Comparison of ENCODE assay signal across 1 cellular context in the genomic region with DNA sequence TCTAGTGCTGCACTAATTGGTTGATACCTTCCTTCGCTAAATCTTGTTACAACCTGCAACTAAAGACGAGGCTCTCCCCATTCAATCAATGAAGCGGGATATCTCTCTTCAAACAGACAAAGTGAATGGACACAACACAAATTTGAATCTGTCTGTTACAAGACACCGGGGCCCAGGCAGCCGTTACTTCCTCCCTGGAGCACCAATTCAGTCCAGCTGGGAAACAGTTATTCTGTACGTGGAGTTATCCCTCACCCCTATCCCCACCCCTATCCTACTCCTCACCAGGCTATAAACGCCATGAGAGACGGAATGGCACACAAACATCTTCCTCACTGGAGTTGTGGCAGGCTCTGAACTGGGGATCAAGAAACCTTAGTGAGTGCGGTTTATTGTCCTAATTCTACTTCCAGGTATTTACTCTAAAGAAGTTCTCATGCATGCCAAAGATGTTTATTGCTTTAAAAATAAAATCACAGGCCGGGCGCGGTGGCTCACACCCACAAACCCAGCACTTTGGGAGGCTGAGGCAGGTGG.
TF ChIP-seq lines count a peak whose summit lies in the region.

No MANE protein-coding gene starts in this region.

TF ChIP-seq in HepG2, 621 proteins besides CTCF, POLR2A, EP300 and RAD21 (continued from another document):
- TF ChIP-seq ZNF251 (CRISPR knock-in tag; IDR thresholded peaks at IDR 0.05) = no peak
- TF ChIP-seq, protein P1, sequence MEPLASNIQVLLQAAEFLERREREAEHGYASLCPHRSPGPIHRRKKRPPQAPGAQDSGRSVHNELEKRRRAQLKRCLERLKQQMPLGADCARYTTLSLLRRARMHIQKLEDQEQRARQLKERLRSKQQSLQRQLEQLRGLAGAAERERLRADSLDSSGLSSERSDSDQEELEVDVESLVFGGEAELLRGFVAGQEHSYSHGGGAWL (CRISPR knock-in tag; IDR thresholded peaks at IDR 0.05) = no peak
- TF ChIP-seq RBM22 (optimal IDR thresholded peaks at IDR 0.05; ENCODE audit: low read length) = no peak
- no peak for TF ChIP-seq PHB2 (IDR thresholded peaks at IDR 0.05; ENCODE audit: partially characterized antibody)
- TF ChIP-seq CEBPG (CRISPR knock-in tag; IDR thresholded peaks at IDR 0.05) = no peak
- TF ChIP-seq, protein P2, sequence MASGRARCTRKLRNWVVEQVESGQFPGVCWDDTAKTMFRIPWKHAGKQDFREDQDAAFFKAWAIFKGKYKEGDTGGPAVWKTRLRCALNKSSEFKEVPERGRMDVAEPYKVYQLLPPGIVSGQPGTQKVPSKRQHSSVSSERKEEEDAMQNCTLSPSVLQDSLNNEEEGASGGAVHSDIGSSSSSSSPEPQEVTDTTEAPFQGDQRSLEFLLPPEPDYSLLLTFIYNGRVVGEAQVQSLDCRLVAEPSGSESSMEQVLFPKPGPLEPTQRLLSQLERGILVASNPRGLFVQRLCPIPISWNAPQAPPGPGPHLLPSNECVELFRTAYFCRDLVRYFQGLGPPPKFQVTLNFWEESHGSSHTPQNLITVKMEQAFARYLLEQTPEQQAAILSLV (CRISPR knock-in tag; IDR thresholded peaks at IDR 0.05; ENCODE audit: borderline replicate concordance) = no peak
- no peak for TF ChIP-seq MEIS2 (CRISPR knock-in tag; IDR thresholded peaks at IDR 0.05)
- TF ChIP-seq MLXIP (CRISPR knock-in tag; IDR thresholded peaks at IDR 0.05; ENCODE audit: borderline replicate concordance) = no peak
